In genomic region chr12:23352670-23353069, GRCh38 we compare ENCODE assay signal across 22 cellular contexts.
"Had no signal": no experiment of that assay in that cellular context is flagged by ENCODE, and none has a peak within 500 bp of the region (broad histone marks: within the 10 kb centered on the region; RNA-seq: fewer than 3 reads in every experiment).

No MANE protein-coding gene starts in this region.

- DNase-seq: activated CD4-positive, alpha-beta T cell treated with anti-CD3 and anti-CD28 coated beads for 1 hour; activated CD4-positive, alpha-beta T cell treated with anti-CD3 and anti-CD28 coated beads, Interleukin-2, amount 10 ng/mL, durations not matched to agents 7 days and 5 days; activated CD8-positive, alpha-beta memory T cell treated with anti-CD3 and anti-CD28 coated beads, Interleukin-2, amount 10 ng/mL, durations not matched to agents 7 days and 5 days; activated CD8-positive, alpha-beta T cell treated with anti-CD3 and anti-CD28 coated beads for 36 hours; activated naive CD8-positive, alpha-beta T cell treated with anti-CD3 and anti-CD28 coated beads, Interleukin-2, amount 50 U/mL, for 24 hours; activated T-cell treated with anti-CD3 and anti-CD28 coated beads, Interleukin-2, amount 50 U/mL, for 48 hours; amygdala; central memory CD4-positive, alpha-beta T cell; kidney; left colon; mammary epithelial cell; naive B cell; nephron progenitor cell; right lobe of liver; stimulated activated CD4-positive, alpha-beta T cell treated with anti-CD3 and anti-CD28 coated beads, Interleukin-12 subunit alpha, Interleukin-12 subunit beta, amount 100 ng/mL, for 4 hours; stimulated activated CD4-positive, alpha-beta T cell treated with anti-CD3 and anti-CD28 coated beads, Interleukin-4, amount 100 ng/mL, for 1 hour; stomach; thyroid gland; upper lobe of left lung had no signal

- ATAC-seq: activated CD8-positive, alpha-beta memory T cell treated with anti-CD3 and anti-CD28 coated beads, Interleukin-2, amount 10 ng/mL, durations not matched to agents 7 days and 5 days; activated CD8-positive, alpha-beta T cell treated with anti-CD3 and anti-CD28 coated beads for 36 hours; activated naive CD8-positive, alpha-beta T cell treated with anti-CD3 and anti-CD28 coated beads, Interleukin-2, amount 50 U/mL, for 24 hours; gastroesophageal sphincter; left colon; right lobe of liver; stimulated activated effector memory CD8-positive, alpha-beta T cell treated with anti-CD3 and anti-CD28 coated beads, Interleukin-12 subunit alpha, Interleukin-12 subunit beta, amount 100 ng/mL, for 72 hours; WTC11 had no signal
